In the genomic region with DNA sequence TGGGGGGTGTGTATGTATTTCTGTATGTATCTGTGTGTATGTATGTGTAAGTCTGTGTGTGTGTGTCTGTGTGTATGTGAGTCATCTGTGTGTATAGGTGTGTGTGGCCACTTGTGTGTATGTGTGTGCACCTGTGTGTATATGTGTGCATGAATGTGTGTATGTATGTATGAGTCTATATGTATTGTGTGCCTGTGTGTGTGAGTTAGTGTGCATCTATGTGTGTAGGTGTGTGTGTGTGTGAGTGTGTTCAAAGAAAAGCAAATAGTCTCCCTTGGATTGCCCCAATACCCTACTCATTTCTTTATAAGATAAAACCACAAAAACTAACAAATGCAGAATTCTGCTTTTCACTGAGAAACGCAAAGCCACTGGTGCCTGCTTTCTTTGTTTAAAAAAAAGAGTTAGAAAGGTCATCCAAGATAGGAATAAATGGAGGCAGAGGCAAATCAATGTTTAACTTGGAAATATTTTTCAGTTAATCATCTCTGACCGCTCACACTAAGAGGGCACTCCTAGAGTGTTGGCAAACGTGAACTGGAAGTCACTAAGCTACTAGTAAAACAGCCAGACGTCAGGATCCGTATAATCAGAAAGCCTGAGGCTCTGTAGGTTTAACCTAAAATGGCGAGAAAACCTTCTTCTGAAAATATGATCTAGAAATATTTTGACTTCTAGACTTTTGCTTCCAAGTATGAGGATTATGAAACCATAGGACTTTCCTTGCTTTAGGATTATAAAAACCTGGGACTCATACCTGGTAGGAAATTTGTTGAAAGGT, we compare ENCODE assay signal across 19 cellular contexts. TPM values are rescaled to one million over a fixed set of nuclear protein-coding genes. Genes with fewer than 3 reads are reported as not detected.
A peak's percentile ranks its signal among the peaks of the same experiment; 100 is the strongest.
DNase-seq lines count a peak whose midpoint lies in the region; ATAC-seq and TF ChIP-seq lines count a peak whose summit lies in the region.
"Had no signal": no experiment of that assay in that cellular context is flagged by ENCODE, and none has a peak within 500 bp of the region (broad histone marks: within the 10 kb centered on the region; RNA-seq: fewer than 3 reads in every experiment).

No MANE protein-coding gene starts in this region.

- no peaks in the 10 kb centered on the region for H3K27me3 ChIP-seq in lung (ENCODE audit: control insufficient read depth, insufficient read depth)
- H3K27me3 ChIP-seq in smooth muscle cell (ENCODE audit: low read depth) = no peaks in the 10 kb centered on the region
- H3K27me3 ChIP-seq: right atrium auricular region had no signal

- H3K27ac ChIP-seq in coronary artery = peak overlapping the region; percentile 4 to 72
- no peak overlapping the region for H3K27ac ChIP-seq in lung (ENCODE audit: low read depth in 1 of 2, low read length in 1 of 2)
- H3K27ac ChIP-seq in smooth muscle cell (ENCODE audit: low read depth) = no peak overlapping the region
- H3K27ac ChIP-seq: right atrium auricular region had no signal

- WGBS in lung, 2 donors = 62 to 83% methylated on average over 6 of the region's 6 CpGs
- WGBS in smooth muscle cell (ENCODE audit: low lambda C conversion rate) = 68% methylated on average over 6 of the region's 6 CpGs

- no peaks in the 10 kb centered on the region for H3F3A ChIP-seq in smooth muscle cell (ENCODE audit: low read depth)

- TF ChIP-seq CTCF in coronary artery (IDR thresholded peaks at IDR 0.05) (no peak), lung (IDR thresholded peaks at IDR 0.05; ENCODE audit: control extremely low read depth, extremely low read depth) (no peak), smooth muscle cell (IDR thresholded peaks at IDR 0.05; ENCODE audit: borderline replicate concordance, insufficient read depth, poor library complexity, severe bottlenecking) (no peak)

- no peak overlapping the region for H3K4me2 ChIP-seq in smooth muscle cell

- H3K9me3 ChIP-seq in lung (ENCODE audit: control insufficient read depth in 2 of 2, insufficient read depth in 1 of 2, low read length in 1 of 2) (no peaks in the 10 kb centered on the region), smooth muscle cell (replicated peaks; ENCODE audit: low read depth) (no peaks in the 10 kb centered on the region)
- H3K9me3 ChIP-seq: right atrium auricular region had no signal

- H3K36me3 ChIP-seq in lung (ENCODE audit: control insufficient read depth in 2 of 2, insufficient read depth in 2 of 2, low read length in 2 of 2) = no peaks in the 10 kb centered on the region
- no peaks in the 10 kb centered on the region for H3K36me3 ChIP-seq in smooth muscle cell (ENCODE audit: low read depth)
- H3K36me3 ChIP-seq: right atrium auricular region had no signal

- no peaks in the 10 kb centered on the region for H3K79me2 ChIP-seq in smooth muscle cell (ENCODE audit: low read depth)

- H2AFZ ChIP-seq in smooth muscle cell (ENCODE audit: low read depth) = no peak overlapping the region

- ATAC-seq in lung (ENCODE audit: insufficient read depth, low FRiP score) = peak; percentile 62
- ATAC-seq in HG03135 (IDR thresholded peaks at IDR 0.05; ENCODE audit: unreplicated experiment) = no peak
- ATAC-seq: activated CD4-positive, alpha-beta T cell treated with anti-CD3 and anti-CD28 coated beads for 36 hours; natural killer cell had no signal

- no peak overlapping the region for H3K9ac ChIP-seq in smooth muscle cell (ENCODE audit: low read depth)

- DNase-seq in HuH-7 (ENCODE audit: low spot score) (peak; percentile 33), coronary artery (ENCODE audit: low spot score) (no peak), lung (ENCODE audit: low spot score) (no peak), smooth muscle cell (lab: John Stamatoyannopoulos, UW; ENCODE audit: unreplicated experiment) (no peak), DMS 273 (lab: John Stamatoyannopoulos, UW; ENCODE audit: unreplicated experiment) (no peak)
- DNase-seq in stimulated activated naive CD4-positive, alpha-beta T cell (lab: John Stamatoyannopoulos, UW) = no peak
- DNase-seq in activated CD4-positive, alpha-beta T cell treated with anti-CD3 and anti-CD28 coated beads for 1 hour = no peak
- DNase-seq: activated CD4-positive, alpha-beta T cell treated with anti-CD3 and anti-CD28 coated beads for 36 hours; activated gamma-delta T cell; COR-L47; foreskin fibroblast; natural killer cell; NCI-H2029; NCI-H524 treated with DMSO at 0.1 percent for 48 hours; OCI-M1; stimulated activated CD4-positive, alpha-beta T cell treated with anti-CD3 and anti-CD28 coated beads, Interleukin-2, amount 100 ng/mL, for 24 hours; T-helper 9 cell had no signal

- no peaks in the 10 kb centered on the region for H4K20me1 ChIP-seq in smooth muscle cell (ENCODE audit: low read depth)

- no peak overlapping the region for H3K4me3 ChIP-seq in coronary artery
- H3K4me3 ChIP-seq in lung = no peak overlapping the region
- peak overlapping the region; percentile 34 for H3K4me3 ChIP-seq in smooth muscle cell
- H3K4me3 ChIP-seq: right atrium auricular region had no signal

- H3K4me1 ChIP-seq in lung (ENCODE audit: control insufficient read depth in 2 of 2, insufficient read depth in 2 of 2, low read length in 2 of 2) (peaks cover under 1 to 1% of the 10 kb centered on the region in 2 donors), smooth muscle cell (ENCODE audit: low read depth) (peaks cover 28% of the 10 kb centered on the region)

RNA-seq across cellular contexts. Expression of a gene that starts 37.4 kb away (rescaled TPM):
- total RNA-seq in lung = 10 to 100 TPM; 61.4 to 70.3 TPM
- polyA plus RNA-seq in lung = 10 to 100 TPM; 11.9 to 32.3 TPM
- 126 and 135 TPM in 2 replicates for total RNA-seq in smooth muscle cell
- 45.0 and 73.6 TPM in 2 replicates for polyA plus RNA-seq in smooth muscle cell

Comparison
In these comparisons a context has a peak if more than half of its experiments do, and no peak if none do; other contexts are left out.
1. H3K27ac ChIP-seq: peak in coronary artery (2 of 2); none in lung (0 of 2) and smooth muscle cell (single experiment).